In the genomic region with DNA sequence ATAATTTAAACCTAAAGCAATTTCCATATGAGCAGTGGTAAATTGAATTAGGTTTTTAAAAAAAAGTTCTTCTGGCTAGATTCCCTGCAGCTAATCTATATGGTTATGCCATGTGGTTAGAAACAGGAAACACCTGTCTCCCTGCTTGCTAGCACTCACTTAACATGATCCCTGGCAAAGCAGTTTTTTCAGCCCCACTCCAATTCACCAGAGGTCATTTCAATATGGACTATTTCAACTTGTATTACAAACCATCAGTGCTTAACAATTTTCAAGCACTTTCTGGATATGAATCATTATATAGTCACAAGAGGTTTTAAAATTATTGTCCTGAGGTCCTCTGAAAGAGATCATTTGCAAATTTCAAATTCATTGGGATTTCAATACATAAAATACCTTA, we compare ENCODE assay signal across 11 cellular contexts.
DNase-seq lines count a peak whose midpoint lies in the region; ATAC-seq, FAIRE-seq and TF ChIP-seq lines count a peak whose summit lies in the region.
"Had no signal": no experiment of that assay in that cellular context is flagged by ENCODE, and none has a peak within 500 bp of the region (broad histone marks: within the 10 kb centered on the region; RNA-seq: fewer than 3 reads in every experiment).

No MANE protein-coding gene starts in this region.

- no peak overlapping the region for H2AFZ ChIP-seq in GM12878 (ENCODE audit: control insufficient read depth, low read depth, low read length)

- SMC1A ChIA-PET in GM12878 (lab: Charles Lee; ENCODE audit: uncharacterized antibody, unreplicated experiment), result interaction anchor here (1.2 kb wide), 1 partner anchor 10 kb away, joined by 4 read pairs; no protein-coding TSS in a partner anchor

- no peak overlapping the region for H3K27ac ChIP-seq in GM12878 (ENCODE audit: control insufficient read depth, insufficient read depth)
- H3K27ac ChIP-seq in tibial nerve, result no peak overlapping the region
- H3K27ac ChIP-seq: upper lobe of left lung had no signal

- CTCF ChIA-PET in GM12878 (lab: Yijun Ruan, JAX), result interaction anchor here (0.6 kb wide), 1 partner anchor 109 kb away, joined by 4 read pairs; no protein-coding TSS in a partner anchor

- peak; percentile 67 for ATAC-seq in GM18909 (IDR thresholded peaks at IDR 0.05; ENCODE audit: poor library complexity, unreplicated experiment)
- peak; percentile 35 for ATAC-seq in HG02973 (IDR thresholded peaks at IDR 0.05; ENCODE audit: unreplicated experiment)
- peak; percentile 53 for ATAC-seq in GM12878
- no peak for ATAC-seq in HG03442 (IDR thresholded peaks at IDR 0.05; ENCODE audit: unreplicated experiment)

- H3K27me3 ChIP-seq in GM12878 (replicated peaks in 1 of 2; ENCODE audit: control insufficient read depth in 2 of 2, insufficient read depth in 2 of 2, low read length in 1 of 2), result no peaks in the 10 kb centered on the region
- no peaks in the 10 kb centered on the region for H3K27me3 ChIP-seq in tibial nerve
- H3K27me3 ChIP-seq: upper lobe of left lung had no signal

- no TSS peak for BruUV-seq in GM12878 (replicated peaks; lab: Mats Ljungman, UMichigan)

- intact Hi-C loops in GM12878 (cut with micrococcal nuclease; ENCODE audit: unreplicated experiment), result loop anchor here (2.0 to 10.0 kb wide), 3 partner anchors 38 to 128 kb away; no protein-coding TSS in a partner anchor

- in situ Hi-C loops in GM12878 (cut with MboI), result no loop called here

- no peak for TF ChIP-seq RAD21 in GM12878 (IDR thresholded peaks at IDR 0.05; ENCODE audit: insufficient read depth, low read depth, low read length)

- H3K4me3 ChIP-seq in GM12878, result peak overlapping the region; percentile 33; the same call in 1 of the 2 replicates
- no peak overlapping the region for H3K4me3 ChIP-seq in tibial nerve
- H3K4me3 ChIP-seq: upper lobe of left lung had no signal

- RAD21 ChIA-PET in GM12878 (lab: Charles Lee; ENCODE audit: unreplicated experiment), result interaction anchor here (0.8 to 1.2 kb wide), 2 partner anchors 10 to 42 kb away, joined by 3 read pairs; no protein-coding TSS in a partner anchor

- POLR2A ChIA-PET in GM12878 (lab: Charles Lee), result no interaction called here

- TF ChIP-seq EP300 in GM12878 (IDR thresholded peaks at IDR 0.05; ENCODE audit: borderline replicate concordance in 1 of 2, control insufficient read depth in 1 of 2, low read depth in 2 of 2, low read length in 2 of 2) (no peak), tibial nerve (IDR thresholded peaks at IDR 0.05) (no peak)

- no peaks in the 10 kb centered on the region for H3K79me2 ChIP-seq in GM12878 (ENCODE audit: control insufficient read depth, insufficient read depth, low read length)

- H3K9me3 ChIP-seq in GM12878 (replicated peaks; ENCODE audit: control insufficient read depth, insufficient read depth, low read length) (no peaks in the 10 kb centered on the region), tibial nerve (no peaks in the 10 kb centered on the region)
- H3K9me3 ChIP-seq: upper lobe of left lung had no signal

- TF ChIP-seq POLR2A in GM12878 (IDR thresholded peaks at IDR 0.05; ENCODE audit: low read depth, low read length), result no peak
- TF ChIP-seq POLR2A in tibial nerve (IDR thresholded peaks at IDR 0.05), result no peak

- TF ChIP-seq CTCF in GM12878 (IDR thresholded peaks at IDR 0.05 in 2 of 3, conservative IDR thresholded peaks at IDR 0.05 in 1 of 3; ENCODE audit: control insufficient read depth in 2 of 3, extremely low read depth in 1 of 3, insufficient read depth in 1 of 3, low read depth in 3 of 3, low read length in 3 of 3), result no peak
- TF ChIP-seq CTCF in tibial nerve (IDR thresholded peaks at IDR 0.05), result no peak

- peak overlapping the region; percentile 53 for H3K4me2 ChIP-seq in GM12878 (ENCODE audit: control insufficient read depth, insufficient read depth)

- FAIRE-seq in GM12878 (lab: Jason Lieb, UNC), result no peak
- FAIRE-seq: colon had no signal

- H3K36me3 ChIP-seq in GM12878 (ENCODE audit: control insufficient read depth in 2 of 2, insufficient read depth in 2 of 2, low read length in 1 of 2) (no peaks in the 10 kb centered on the region), tibial nerve (no peaks in the 10 kb centered on the region)
- H3K36me3 ChIP-seq: upper lobe of left lung had no signal

- H3K9ac ChIP-seq in GM12878 (ENCODE audit: control insufficient read depth, insufficient read depth, low read length), result no peak overlapping the region

- H3K4me1 ChIP-seq in GM12878 (ENCODE audit: control insufficient read depth, insufficient read depth, low read length) (peaks cover 18% of the 10 kb centered on the region), tibial nerve (peaks cover 0 to 4% (median 0%) of the 10 kb centered on the region in 4 donors)

- DNase-seq in NCI-H1417 treated with DMSO at 0.1 percent for 48 hours (lab: John Stamatoyannopoulos, UW) (peak; percentile 40), GM12878 (ENCODE audit: low read depth, low spot score) (peak; percentile 23), iPS-NIHi11 (ENCODE audit: low spot score) (no peak), tibial nerve (ENCODE audit: low spot score in 2 of 2) (no peak)
- DNase-seq in effector CD4-positive, alpha-beta T cell, result no peak
- DNase-seq: activated CD8-positive, alpha-beta memory T cell treated with anti-CD3 and anti-CD28 coated beads for 24 hours; upper lobe of left lung had no signal

- no peaks in the 10 kb centered on the region for H4K20me1 ChIP-seq in GM12878 (ENCODE audit: control insufficient read depth, insufficient read depth)

TF ChIP-seq in GM12878, 131 proteins besides CTCF, POLR2A, EP300 and RAD21:
- TF ChIP-seq JUNB (IDR thresholded peaks at IDR 0.05), result peak; percentile 68
- TF ChIP-seq FOXM1 (IDR thresholded peaks at IDR 0.05; ENCODE audit: low read depth, low read length), result peak; percentile 24; the same call in 1 of the 2 replicates
- TF ChIP-seq, protein P1, sequence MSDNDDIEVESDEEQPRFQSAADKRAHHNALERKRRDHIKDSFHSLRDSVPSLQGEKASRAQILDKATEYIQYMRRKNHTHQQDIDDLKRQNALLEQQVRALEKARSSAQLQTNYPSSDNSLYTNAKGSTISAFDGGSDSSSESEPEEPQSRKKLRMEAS (IDR thresholded peaks at IDR 0.05; ENCODE audit: low read depth, low read length), result no peak
- peak; percentile 85 for TF ChIP-seq RUNX3 (IDR thresholded peaks at IDR 0.05; ENCODE audit: low read length)
- TF ChIP-seq TCF7 (IDR thresholded peaks at IDR 0.05; ENCODE audit: borderline replicate concordance), result no peak
- TF ChIP-seq, protein P2, sequence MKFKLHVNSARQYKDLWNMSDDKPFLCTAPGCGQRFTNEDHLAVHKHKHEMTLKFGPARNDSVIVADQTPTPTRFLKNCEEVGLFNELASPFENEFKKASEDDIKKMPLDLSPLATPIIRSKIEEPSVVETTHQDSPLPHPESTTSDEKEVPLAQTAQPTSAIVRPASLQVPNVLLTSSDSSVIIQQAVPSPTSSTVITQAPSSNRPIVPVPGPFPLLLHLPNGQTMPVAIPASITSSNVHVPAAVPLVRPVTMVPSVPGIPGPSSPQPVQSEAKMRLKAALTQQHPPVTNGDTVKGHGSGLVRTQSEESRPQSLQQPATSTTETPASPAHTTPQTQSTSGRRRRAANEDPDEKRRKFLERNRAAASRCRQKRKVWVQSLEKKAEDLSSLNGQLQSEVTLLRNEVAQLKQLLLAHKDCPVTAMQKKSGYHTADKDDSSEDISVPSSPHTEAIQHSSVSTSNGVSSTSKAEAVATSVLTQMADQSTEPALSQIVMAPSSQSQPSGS (IDR thresholded peaks at IDR 0.05; ENCODE audit: low read length), result peak; percentile 8; the same call in 1 of the 2 replicates
- TF ChIP-seq TCF12 (IDR thresholded peaks at IDR 0.05; ENCODE audit: low read depth, low read length), result peak; percentile 77
- 0 out of 2 replicates have a peak, but pooled peaks have one; percentile 31 for TF ChIP-seq EED (IDR thresholded peaks at IDR 0.05; ENCODE audit: low read depth)
- TF ChIP-seq CBX5 (IDR thresholded peaks at IDR 0.05; ENCODE audit: low read depth), result 0 out of 2 replicates have a peak, but pooled peaks have one; percentile 23
- TF ChIP-seq MEF2A (IDR thresholded peaks at IDR 0.05; ENCODE audit: insufficient read depth, low read depth, low read length), result 0 out of 2 replicates have a peak, but pooled peaks have one; percentile 7
- no peak for TF ChIP-seq SUZ12 (IDR thresholded peaks at IDR 0.05; ENCODE audit: unreplicated experiment)
- peak in 1 of 2 experiments; percentile 9; a peak in 1 of 4 replicates for TF ChIP-seq IKZF2 (IDR thresholded peaks at IDR 0.05)
- TF ChIP-seq BCL11A (IDR thresholded peaks at IDR 0.05; ENCODE audit: low read depth, low read length), result peak; percentile 27; the same call in 1 of the 2 replicates
- 0 out of 2 replicates have a peak, but pooled peaks have one; percentile 17 for TF ChIP-seq CREM (IDR thresholded peaks at IDR 0.05; ENCODE audit: low read depth)

Comparison
In these comparisons a context has a peak if more than half of its experiments do, and no peak if none do; other contexts are left out.
1. DNase-seq: peak in NCI-H1417 treated with DMSO at 0.1 percent for 48 hours (single experiment) and GM12878 (single experiment); none in iPS-NIHi11 (single experiment), effector CD4-positive, alpha-beta T cell (single experiment) and tibial nerve (0 of 2).